8 cellular contexts compared by ENCODE assay signal in the genomic region with DNA sequence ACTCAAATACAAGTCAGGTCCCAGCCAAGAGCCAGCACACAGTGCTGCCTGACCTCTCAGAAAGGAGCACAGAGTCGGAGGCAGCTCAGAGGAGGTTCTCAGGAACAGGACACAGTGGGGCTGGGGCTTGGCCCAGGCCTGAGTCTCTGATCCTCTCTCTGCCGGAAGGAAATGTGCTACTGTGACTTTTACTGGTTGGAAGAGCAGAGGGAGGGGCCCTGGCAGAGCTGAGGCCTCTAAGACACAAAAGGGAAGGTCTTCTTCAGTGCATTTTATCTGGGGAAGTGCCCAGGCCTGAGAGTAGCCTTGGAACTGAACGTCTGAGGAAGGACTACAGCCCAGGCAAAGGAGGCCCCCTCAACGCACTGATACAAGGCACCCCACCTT. TPM values are rescaled to one million over a fixed set of nuclear protein-coding genes. Genes with fewer than 3 reads are reported as not detected.
DNase-seq lines count a peak whose midpoint lies in the region; ATAC-seq, FAIRE-seq and TF ChIP-seq lines count a peak whose summit lies in the region.

No MANE protein-coding gene starts in this region.

- H3K4me3 Mint-ChIP-seq in activated CD8-positive, alpha-beta memory T cell treated with anti-CD3 and anti-CD28 coated beads, Interleukin-2, amount 10 ng/mL, durations not matched to agents 7 days and 5 days = peak overlapping the region; percentile 74
- peak overlapping the region; percentile 80 for H3K4me3 Mint-ChIP-seq in activated T-helper 17 cell treated with anti-CD3 and anti-CD28 coated beads, Interleukin-2, amount 50 U/mL, for 72 hours

- 21 to 34% methylated on average over 4 of the region's 4 CpGs for WGBS in testis, 2 donors

- dilution Hi-C loops in keratinocyte (cut with MboI; ENCODE audit: extremely low pct_ligation_motif_present, low sequenced_read_pairs) = no loop called here

- peaks cover 8 to 22% of the 10 kb centered on the region in 2 experiments for H3K36me3 ChIP-seq in keratinocyte (ENCODE audit: control insufficient read depth in 2 of 2, extremely low read depth in 1 of 2, insufficient read depth in 2 of 2, low read length in 2 of 2)
- no peaks in the 10 kb centered on the region for H3K36me3 ChIP-seq in testis (ENCODE audit: low read depth, missing control alignments)

- H3K27ac ChIP-seq in keratinocyte (ENCODE audit: control insufficient read depth, insufficient read depth, low read length) = peak overlapping the region; percentile 66
- peak overlapping the region; percentile 63 to 82 for H3K27ac ChIP-seq in testis

- FAIRE-seq in keratinocyte (lab: Jason Lieb, UNC) = no peak

- H3K27me3 ChIP-seq in keratinocyte (ENCODE audit: control insufficient read depth, extremely low read depth, insufficient read depth, low read length) (no peaks in the 10 kb centered on the region), testis (no peaks in the 10 kb centered on the region)

- intact Hi-C loops in testis (cut with DNase I; ENCODE audit: low total_unique reads) = no loop called here

- H3K4me2 ChIP-seq in keratinocyte (ENCODE audit: control insufficient read depth, extremely low read depth, insufficient read depth, low read depth, low read length) = peak overlapping the region; percentile 60

- CTCF ChIA-PET in activated CD8-positive, alpha-beta memory T cell treated with anti-CD3 and anti-CD28 coated beads, Interleukin-2, amount 10 ng/mL, durations not matched to agents 7 days and 5 days (lab: Charles Lee) = interaction anchor here (1.1 to 15.0 kb wide), 3 partner anchors 9 to 85 kb away, joined by 3 to 167 read pairs (median 4); partner anchors contain the start of gene CASTOR1

- peaks cover 40% of the 10 kb centered on the region for H3K79me2 ChIP-seq in keratinocyte (ENCODE audit: control insufficient read depth, insufficient read depth, low read length)

- peaks cover 96% of the 10 kb centered on the region for H3K4me1 Mint-ChIP-seq in activated CD8-positive, alpha-beta memory T cell treated with anti-CD3 and anti-CD28 coated beads, Interleukin-2, amount 10 ng/mL, durations not matched to agents 7 days and 5 days
- H3K4me1 Mint-ChIP-seq in activated T-helper 17 cell treated with anti-CD3 and anti-CD28 coated beads, Interleukin-2, amount 50 U/mL, for 72 hours = peaks cover 81% of the 10 kb centered on the region

- H3K9me1 ChIP-seq in keratinocyte (ENCODE audit: control insufficient read depth, extremely low read depth, insufficient read depth, low read length) = peaks cover 15% of the 10 kb centered on the region

- H3K4me1 ChIP-seq in keratinocyte (ENCODE audit: control insufficient read depth, extremely low read depth, insufficient read depth, low read length) (peaks cover 87% of the 10 kb centered on the region), testis (peaks cover 72% of the 10 kb centered on the region)

- H3K4me3 ChIP-seq in keratinocyte (ENCODE audit: control insufficient read depth in 2 of 3, extremely low read depth in 1 of 3, insufficient read depth in 2 of 3, low read depth in 1 of 3, low read length in 3 of 3) (no peak overlapping the region), testis (no peak overlapping the region)

- no peak overlapping the region for H2AFZ ChIP-seq in keratinocyte (ENCODE audit: control insufficient read depth, low read length)

- H4K20me1 ChIP-seq in keratinocyte (ENCODE audit: control insufficient read depth, extremely low read depth, insufficient read depth, low read length) = peaks cover 3% of the 10 kb centered on the region

- ATAC-seq in activated CD8-positive, alpha-beta memory T cell treated with anti-CD3 and anti-CD28 coated beads, Interleukin-2, amount 10 ng/mL, durations not matched to agents 7 days and 5 days = peak; percentile 84
- peak; percentile 81 for ATAC-seq in activated T-helper 17 cell treated with anti-CD3 and anti-CD28 coated beads, Interleukin-2, amount 50 U/mL, for 72 hours (replicated peaks)

- peak overlapping the region; percentile 88 for H3K27ac Mint-ChIP-seq in activated CD8-positive, alpha-beta memory T cell treated with anti-CD3 and anti-CD28 coated beads, Interleukin-2, amount 10 ng/mL, durations not matched to agents 7 days and 5 days
- H3K27ac Mint-ChIP-seq in activated T-helper 17 cell treated with anti-CD3 and anti-CD28 coated beads, Interleukin-2, amount 50 U/mL, for 72 hours = peak overlapping the region; percentile 92

- no peaks in the 10 kb centered on the region for H3K27me3 Mint-ChIP-seq in activated CD8-positive, alpha-beta memory T cell treated with anti-CD3 and anti-CD28 coated beads, Interleukin-2, amount 10 ng/mL, durations not matched to agents 7 days and 5 days
- no peaks in the 10 kb centered on the region for H3K27me3 Mint-ChIP-seq in activated T-helper 17 cell treated with anti-CD3 and anti-CD28 coated beads, Interleukin-2, amount 50 U/mL, for 72 hours

- no peak for TF ChIP-seq POLR2A in testis (IDR thresholded peaks at IDR 0.05)

- TF ChIP-seq CTCF in keratinocyte (optimal IDR thresholded peaks at IDR 0.05 in 1 of 3, IDR thresholded peaks at IDR 0.05 in 1 of 3, conservative IDR thresholded peaks at IDR 0.05 in 1 of 3; ENCODE audit: extremely low read depth in 1 of 3, insufficient read depth in 2 of 3, low read length in 3 of 3) = no peak
- TF ChIP-seq CTCF in testis (IDR thresholded peaks at IDR 0.05) = no peak

- peak; percentile 83 for DNase-seq in activated CD8-positive, alpha-beta memory T cell treated with anti-CD3 and anti-CD28 coated beads, Interleukin-2, amount 10 ng/mL, durations not matched to agents 7 days and 5 days
- no peak for DNase-seq in activated CD8-positive, alpha-beta memory T cell treated with anti-CD3 and anti-CD28 coated beads for 24 hours
- DNase-seq in Kasumi-1 (lab: John Stamatoyannopoulos, UW) (peak; percentile 95 to 96), keratinocyte (ENCODE audit: low read depth, low spot score) (no peak), testis (peak; percentile 82), NCI-H146 treated with DMSO at 0.1 percent for 48 hours (lab: John Stamatoyannopoulos, UW; ENCODE audit: unreplicated experiment) (no peak), NCI-H1092 (lab: John Stamatoyannopoulos, UW) (no peak)

- H3K9me3 ChIP-seq in keratinocyte (ENCODE audit: control insufficient read depth, low read depth, low read length) (no peaks in the 10 kb centered on the region), testis (no peaks in the 10 kb centered on the region)

- H3K9ac ChIP-seq in keratinocyte (ENCODE audit: control insufficient read depth, extremely low read depth, insufficient read depth, low read length) = peak overlapping the region; percentile 24

- H3K9me3 Mint-ChIP-seq in activated CD8-positive, alpha-beta memory T cell treated with anti-CD3 and anti-CD28 coated beads, Interleukin-2, amount 10 ng/mL, durations not matched to agents 7 days and 5 days (ENCODE audit: low read depth) = no peaks in the 10 kb centered on the region
- no peaks in the 10 kb centered on the region for H3K9me3 Mint-ChIP-seq in activated T-helper 17 cell treated with anti-CD3 and anti-CD28 coated beads, Interleukin-2, amount 50 U/mL, for 72 hours

- peaks cover 36% of the 10 kb centered on the region for H3K36me3 Mint-ChIP-seq in activated CD8-positive, alpha-beta memory T cell treated with anti-CD3 and anti-CD28 coated beads, Interleukin-2, amount 10 ng/mL, durations not matched to agents 7 days and 5 days
- H3K36me3 Mint-ChIP-seq in activated T-helper 17 cell treated with anti-CD3 and anti-CD28 coated beads, Interleukin-2, amount 50 U/mL, for 72 hours (ENCODE audit: low read depth) = peaks cover 32% of the 10 kb centered on the region

RNA-seq across cellular contexts. Expression of gene CASTOR1, which starts 16.2 kb away (rescaled TPM):
- total RNA-seq in activated CD8-positive, alpha-beta memory T cell treated with anti-CD3 and anti-CD28 coated beads, Interleukin-2, amount 10 ng/mL, durations not matched to agents 7 days and 5 days = 10 to 100 TPM in 1 of 2 experiments, 1 to 10 TPM in 1; 8.7 to 10.2 TPM
- 1 to 10 TPM; 4.6 to 4.8 TPM for total RNA-seq in activated T-helper 17 cell treated with anti-CD3 and anti-CD28 coated beads, Interleukin-2, amount 50 U/mL, for 72 hours
- 6.7 to 20.0 TPM (median 9.1 TPM) in 3 replicates for polyA plus RNA-seq in keratinocyte
- 0.81 TPM for polyA plus RNA-seq in keratinocyte (2011; ENCODE audit: low read depth)
- 8.4 and 12.7 TPM in 2 replicates for polyA plus RNA-seq in keratinocyte (2011; cell fraction: cytosol; rRNA removed)
- polyA plus RNA-seq in keratinocyte (2011; cell fraction: nucleus; rRNA removed) = 20.0 and 22.1 TPM in 2 replicates
- polyA plus RNA-seq in keratinocyte (2012; ENCODE audit: low replicate concordance) = 7.4 and 13.7 TPM in 2 replicates
- polyA minus RNA-seq in keratinocyte = 8.1 to 12.6 TPM in 2 of 3 replicates, not detected in the other
- polyA minus RNA-seq in keratinocyte (2011; cell fraction: cytosol; rRNA and poly(A)+ RNA removed) = 30.7 TPM
- 5.5 and 6.6 TPM in 2 replicates for polyA minus RNA-seq in keratinocyte (2011; cell fraction: nucleus; rRNA and poly(A)+ RNA removed)
- 10 to 100 TPM; 36.7 to 71.4 TPM for total RNA-seq in testis
- 32.8 TPM for polyA plus RNA-seq in testis (ENCODE audit: insufficient read depth, low read depth, low replicate concordance)

RNA-seq across cellular contexts. Expression of gene TBC1D10A, which starts 21.2 kb away (rescaled TPM):
- 10 to 100 TPM; 32.2 to 48.1 TPM for total RNA-seq in activated CD8-positive, alpha-beta memory T cell treated with anti-CD3 and anti-CD28 coated beads, Interleukin-2, amount 10 ng/mL, durations not matched to agents 7 days and 5 days
- 10 to 100 TPM; 26.9 to 41.2 TPM for total RNA-seq in activated T-helper 17 cell treated with anti-CD3 and anti-CD28 coated beads, Interleukin-2, amount 50 U/mL, for 72 hours
- polyA plus RNA-seq in keratinocyte (15.0 to 27.4 TPM (median 17.8 TPM) in 3 replicates), testis (ENCODE audit: insufficient read depth, low read depth, low replicate concordance) (51.0 TPM)
- polyA plus RNA-seq in keratinocyte (2011; ENCODE audit: low read depth) = 9.0 TPM
- 13.3 and 24.4 TPM in 2 replicates for polyA plus RNA-seq in keratinocyte (2011; cell fraction: cytosol; rRNA removed)
- polyA plus RNA-seq in keratinocyte (2011; cell fraction: nucleus; rRNA removed) = 35.0 and 48.4 TPM in 2 replicates
- polyA plus RNA-seq in keratinocyte (2012; ENCODE audit: low replicate concordance) = 16.3 and 26.8 TPM in 2 replicates
- polyA minus RNA-seq in keratinocyte = 12.1 to 20.4 TPM (median 17.8 TPM) in 3 replicates
- 27.6 TPM for polyA minus RNA-seq in keratinocyte (2011; cell fraction: cytosol; rRNA and poly(A)+ RNA removed)
- polyA minus RNA-seq in keratinocyte (2011; cell fraction: nucleus; rRNA and poly(A)+ RNA removed) = 16.2 and 30.5 TPM in 2 replicates
- 10 to 100 TPM; 48.4 to 79.1 TPM for total RNA-seq in testis

RNA-seq across cellular contexts. Expression of gene OSM, which starts 38.9 kb away (rescaled TPM):
- total RNA-seq in activated CD8-positive, alpha-beta memory T cell treated with anti-CD3 and anti-CD28 coated beads, Interleukin-2, amount 10 ng/mL, durations not matched to agents 7 days and 5 days = 100 to 1,000 TPM; 122 to 141 TPM
- total RNA-seq in activated T-helper 17 cell treated with anti-CD3 and anti-CD28 coated beads, Interleukin-2, amount 50 U/mL, for 72 hours = 10 to 100 TPM; 41.1 to 88.6 TPM
- polyA plus RNA-seq in keratinocyte = not detected in 3 replicates
- not detected for polyA plus RNA-seq in keratinocyte (2011; ENCODE audit: low read depth)
- not detected in 2 replicates for polyA plus RNA-seq in keratinocyte (2011; cell fraction: cytosol; rRNA removed)
- 0.14 and 0.23 TPM in 2 replicates for polyA plus RNA-seq in keratinocyte (2011; cell fraction: nucleus; rRNA removed)
- 0.08 TPM in 1 of 2 replicates, not detected in the other for polyA plus RNA-seq in keratinocyte (2012; ENCODE audit: low replicate concordance)
- polyA minus RNA-seq in keratinocyte = not detected in 3 replicates
- polyA minus RNA-seq in keratinocyte (2011; cell fraction: cytosol; rRNA and poly(A)+ RNA removed) = not detected
- polyA minus RNA-seq in keratinocyte (2011; cell fraction: nucleus; rRNA and poly(A)+ RNA removed) = 0.84 TPM in 1 of 2 replicates, not detected in the other
- total RNA-seq in testis = 1 to 10 TPM in 1 of 2 donors, not detected in 1; 1.6 TPM
- 0.69 TPM for polyA plus RNA-seq in testis (ENCODE audit: insufficient read depth, low read depth, low replicate concordance)

RNA-seq across cellular contexts. Expression of gene SF3A1, which starts 51.2 kb away (rescaled TPM):
- total RNA-seq in activated CD8-positive, alpha-beta memory T cell treated with anti-CD3 and anti-CD28 coated beads, Interleukin-2, amount 10 ng/mL, durations not matched to agents 7 days and 5 days = 100 to 1,000 TPM; 214 to 267 TPM
- 100 to 1,000 TPM; 275 to 294 TPM for total RNA-seq in activated T-helper 17 cell treated with anti-CD3 and anti-CD28 coated beads, Interleukin-2, amount 50 U/mL, for 72 hours
- 17.9 to 63.6 TPM (median 34.2 TPM) in 3 replicates for polyA plus RNA-seq in keratinocyte
- polyA plus RNA-seq in keratinocyte (2011; ENCODE audit: low read depth) = 62.3 TPM
- 30.3 and 56.2 TPM in 2 replicates for polyA plus RNA-seq in keratinocyte (2011; cell fraction: cytosol; rRNA removed)
- polyA plus RNA-seq in keratinocyte (2011; cell fraction: nucleus; rRNA removed) = 59.8 and 62.1 TPM in 2 replicates
- polyA plus RNA-seq in keratinocyte (2012; ENCODE audit: low replicate concordance) = 35.8 and 77.0 TPM in 2 replicates
- 34.8 to 565 TPM (median 64.1 TPM) in 3 replicates for polyA minus RNA-seq in keratinocyte
- polyA minus RNA-seq in keratinocyte (2011; cell fraction: cytosol; rRNA and poly(A)+ RNA removed) = 120 TPM
- polyA minus RNA-seq in keratinocyte (2011; cell fraction: nucleus; rRNA and poly(A)+ RNA removed) = 45.7 and 82.6 TPM in 2 replicates
- 100 to 1,000 TPM; 159 to 174 TPM for total RNA-seq in testis
- 272 TPM for polyA plus RNA-seq in testis (ENCODE audit: insufficient read depth, low read depth, low replicate concordance)

RNA-seq across cellular contexts. Expression of gene CCDC157, which starts 51.3 kb away (rescaled TPM):
- total RNA-seq in activated CD8-positive, alpha-beta memory T cell treated with anti-CD3 and anti-CD28 coated beads, Interleukin-2, amount 10 ng/mL, durations not matched to agents 7 days and 5 days = 1 to 10 TPM; 4.9 to 6.2 TPM
- 1 to 10 TPM in 1 of 2 donors, under 1 TPM in 1; 0.50 to 2.5 TPM for total RNA-seq in activated T-helper 17 cell treated with anti-CD3 and anti-CD28 coated beads, Interleukin-2, amount 50 U/mL, for 72 hours
- polyA plus RNA-seq in keratinocyte (1.3 to 2.2 TPM (median 1.6 TPM) in 3 replicates), testis (ENCODE audit: insufficient read depth, low read depth, low replicate concordance) (69.2 TPM)
- polyA plus RNA-seq in keratinocyte (2011; ENCODE audit: low read depth) = 0.94 TPM
- polyA plus RNA-seq in keratinocyte (2011; cell fraction: cytosol; rRNA removed) = 0.94 and 1.6 TPM in 2 replicates
- polyA plus RNA-seq in keratinocyte (2011; cell fraction: nucleus; rRNA removed) = 1.4 and 1.9 TPM in 2 replicates
- 0.49 and 1.6 TPM in 2 replicates for polyA plus RNA-seq in keratinocyte (2012; ENCODE audit: low replicate concordance)
- 0.74 to 1.8 TPM (median 0.92 TPM) in 3 replicates for polyA minus RNA-seq in keratinocyte
- 1.2 TPM for polyA minus RNA-seq in keratinocyte (2011; cell fraction: cytosol; rRNA and poly(A)+ RNA removed)
- polyA minus RNA-seq in keratinocyte (2011; cell fraction: nucleus; rRNA and poly(A)+ RNA removed) = 0.63 and 1.8 TPM in 2 replicates
- total RNA-seq in testis = 10 to 100 TPM; 70.1 to 81.9 TPM

Comparison
In these comparisons a context has a peak if more than half of its experiments do, and no peak if none do; other contexts are left out.
1. DNase-seq: peak in activated CD8-positive, alpha-beta memory T cell treated with anti-CD3 and anti-CD28 coated beads, Interleukin-2, amount 10 ng/mL, durations not matched to agents 7 days and 5 days (single experiment), Kasumi-1 (2 of 2) and testis (single experiment); none in activated CD8-positive, alpha-beta memory T cell treated with anti-CD3 and anti-CD28 coated beads for 24 hours (single experiment), keratinocyte (single experiment), NCI-H146 treated with DMSO at 0.1 percent for 48 hours (single experiment) and NCI-H1092 (single experiment).
2. RNA of gene OSM, which starts 38.9 kb away (total RNA-seq): 122 to 141 TPM in activated CD8-positive, alpha-beta memory T cell treated with anti-CD3 and anti-CD28 coated beads, Interleukin-2, amount 10 ng/mL, durations not matched to agents 7 days and 5 days and 41.1 to 88.6 TPM in activated T-helper 17 cell treated with anti-CD3 and anti-CD28 coated beads, Interleukin-2, amount 50 U/mL, for 72 hours; 1.6 TPM in testis; every median in the first group is over 10 times any median in the second.